ENCODE assay signal across 17 cellular contexts in the genomic region with DNA sequence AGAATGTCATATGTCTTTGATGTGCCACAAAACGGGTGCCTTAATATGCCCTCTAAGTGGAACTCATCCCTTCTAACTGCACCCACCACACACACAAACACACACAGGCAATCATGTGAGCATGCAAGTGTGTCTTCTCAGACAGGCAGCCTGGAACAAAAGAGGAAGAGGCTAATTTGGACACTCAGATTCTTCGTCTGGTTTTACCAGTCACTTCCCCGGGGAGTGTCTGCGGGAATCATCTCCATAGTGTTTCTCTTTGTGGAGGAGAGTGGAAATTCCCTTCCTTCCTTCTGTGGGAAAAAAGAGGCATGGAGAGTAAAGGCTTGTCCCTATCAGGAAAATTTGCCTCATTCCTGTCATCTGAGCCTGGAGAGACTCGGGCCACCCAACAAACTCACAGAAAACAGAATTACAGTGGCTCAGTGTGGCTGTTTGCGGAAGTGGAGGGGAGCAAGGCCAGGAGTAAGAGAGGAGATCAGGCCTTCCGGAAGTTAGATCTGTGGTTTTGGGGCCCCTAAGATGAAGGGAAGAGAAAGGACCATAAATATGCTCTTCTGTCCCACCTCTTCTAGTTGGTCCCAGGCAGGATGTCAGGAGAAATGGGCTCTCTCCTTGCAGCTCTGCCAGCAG.
DNase-seq lines count a peak whose midpoint lies in the region; ATAC-seq and TF ChIP-seq lines count a peak whose summit lies in the region.
"Had no signal": no experiment of that assay in that cellular context is flagged by ENCODE, and none has a peak within 500 bp of the region (broad histone marks: within the 10 kb centered on the region; RNA-seq: fewer than 3 reads in every experiment).

No MANE protein-coding gene starts in this region.

- dilution Hi-C loops in mammary epithelial cell (cut with HindIII; ENCODE audit: low sequenced_read_pairs), result no loop called here

- H3K36me3 ChIP-seq in neural progenitor cell, result no peaks in the 10 kb centered on the region
- no peaks in the 10 kb centered on the region for H3K36me3 ChIP-seq in mammary epithelial cell (ENCODE audit: insufficient read depth, low read length)
- H3K36me3 ChIP-seq: MG63, ovary had no signal

- H2AFZ ChIP-seq in neural progenitor cell (replicated peaks) (no peak overlapping the region), mammary epithelial cell (ENCODE audit: low read depth, low read length) (no peak overlapping the region)

- in situ Hi-C loops in mammary epithelial cell (cut with MboI; ENCODE audit: low sequenced_read_pairs in 2 of 2), result loop anchor here in 1 of 2 donors (25.0 kb wide), 1 partner anchor 458 kb away; no protein-coding TSS in a partner anchor

- peaks cover 0 to 3% (median 0%) of the 10 kb centered on the region in 7 donors for H3K9me3 Mint-ChIP-seq in CD14-positive monocyte
- no peaks in the 10 kb centered on the region for H3K9me3 Mint-ChIP-seq in dendritic cell treated with granulocyte-macrophage colony-stimulating factor and Interleukin-4, amounts not matched to agents 40 ng/mL and 50 ng/mL, for 4 days
- peaks cover under 1% of the 10 kb centered on the region for H3K9me3 Mint-ChIP-seq in neural progenitor cell
- H3K9me3 Mint-ChIP-seq: activated naive CD4-positive, alpha-beta T cell treated with anti-CD3 and anti-CD28 coated beads for 36 hours; T-helper 2 cell treated with Interferon-gamma antibody and Interleukin-4, amounts not matched to agents 5 μg/mL and 100 μg/mL, for 36 hours had no signal

- H3K4me3 ChIP-seq in neural progenitor cell (no peak overlapping the region), mammary epithelial cell (replicated peaks in 1 of 3; ENCODE audit: insufficient read depth in 1 of 3, low read depth in 2 of 3, low read length in 3 of 3) (no peak overlapping the region)
- H3K4me3 ChIP-seq: body of pancreas, MG63, ovary had no signal

- H4K20me1 ChIP-seq in neural progenitor cell (ENCODE audit: low read depth) (no peaks in the 10 kb centered on the region), mammary epithelial cell (ENCODE audit: insufficient read depth, low read length) (no peaks in the 10 kb centered on the region)

- WGBS in mammary epithelial cell (ENCODE audit: low coverage, missing lambda C conversion rate), result 96% methylated on average over 5 of the region's 7 CpGs

- BruUV-seq in mammary epithelial cell (replicated peaks; lab: Mats Ljungman, UMichigan), result no TSS peak

- DNase-seq in CD14-positive monocyte (ENCODE audit: low spot score) (peak; percentile 45), Kasumi-1 (lab: John Stamatoyannopoulos, UW) (peak; percentile 91 to 92), neural progenitor cell (ENCODE audit: low spot score) (no peak), ureter (ENCODE audit: low spot score) (no peak), mammary epithelial cell (no peak), NCI-H748 (lab: John Stamatoyannopoulos, UW; ENCODE audit: unreplicated experiment) (no peak)
- DNase-seq: activated CD4-positive, alpha-beta T cell treated with anti-CD3 and anti-CD28 coated beads for 4 hours; activated naive CD4-positive, alpha-beta T cell treated with anti-CD3 and anti-CD28 coated beads for 36 hours; MG63; NCI-H2029 treated with DMSO at 0.1 percent for 48 hours; ovary; stimulated activated naive CD4-positive, alpha-beta T cell had no signal

- H3K4me3 Mint-ChIP-seq in CD14-positive monocyte (peak overlapping the region; percentile 69 to 88), neural progenitor cell (no peak overlapping the region)
- H3K4me3 Mint-ChIP-seq in dendritic cell treated with granulocyte-macrophage colony-stimulating factor and Interleukin-4, amounts not matched to agents 40 ng/mL and 50 ng/mL, for 4 days, result peak overlapping the region; percentile 27
- H3K4me3 Mint-ChIP-seq: activated naive CD4-positive, alpha-beta T cell treated with anti-CD3 and anti-CD28 coated beads for 36 hours; T-helper 2 cell treated with Interferon-gamma antibody and Interleukin-4, amounts not matched to agents 5 μg/mL and 100 μg/mL, for 36 hours had no signal

- H3K27ac Mint-ChIP-seq in CD14-positive monocyte (peak overlapping the region; percentile 67 to 86 (median 80)), neural progenitor cell (peak overlapping the region; percentile 42)
- H3K27ac Mint-ChIP-seq in dendritic cell treated with granulocyte-macrophage colony-stimulating factor and Interleukin-4, amounts not matched to agents 40 ng/mL and 50 ng/mL, for 4 days, result peak overlapping the region; percentile 87
- H3K27ac Mint-ChIP-seq: activated naive CD4-positive, alpha-beta T cell treated with anti-CD3 and anti-CD28 coated beads for 36 hours; T-helper 2 cell treated with Interferon-gamma antibody and Interleukin-4, amounts not matched to agents 5 μg/mL and 100 μg/mL, for 36 hours had no signal

- H3K4me2 ChIP-seq in neural progenitor cell (no peak overlapping the region), mammary epithelial cell (ENCODE audit: insufficient read depth, low read depth, low read length) (no peak overlapping the region)

- H3K27me3 Mint-ChIP-seq in CD14-positive monocyte (ENCODE audit: low read depth in 3 of 3), result peaks cover 45 to 70% (median 51%) of the 10 kb centered on the region in 3 donors
- H3K27me3 Mint-ChIP-seq in dendritic cell treated with granulocyte-macrophage colony-stimulating factor and Interleukin-4, amounts not matched to agents 40 ng/mL and 50 ng/mL, for 4 days, result peaks cover 37% of the 10 kb centered on the region
- H3K27me3 Mint-ChIP-seq in neural progenitor cell (ENCODE audit: insufficient read depth, low read depth), result no peaks in the 10 kb centered on the region

- H3K9me3 ChIP-seq in neural progenitor cell (ENCODE audit: low read depth) (no peaks in the 10 kb centered on the region), mammary epithelial cell (replicated peaks; ENCODE audit: insufficient read depth, low read length) (no peaks in the 10 kb centered on the region)
- H3K9me3 ChIP-seq: body of pancreas, MG63, ovary had no signal

- intact Hi-C loops in CD14-positive monocyte (cut with micrococcal nuclease) (no loop called here), mammary epithelial cell (cut with micrococcal nuclease) (loop anchor here (5.0 kb wide), 1 partner anchor 307 kb away; no protein-coding TSS in a partner anchor)
- intact Hi-C loops in dendritic cell treated with granulocyte-macrophage colony-stimulating factor and Interleukin-4, amounts not matched to agents 40 ng/mL and 50 ng/mL, for 4 days (cut with micrococcal nuclease), result no loop called here

- no peak for ATAC-seq in GM18867 (IDR thresholded peaks at IDR 0.05; ENCODE audit: unreplicated experiment)
- ATAC-seq: body of pancreas, Right ventricle myocardium inferior had no signal

- H3K27me3 ChIP-seq in neural progenitor cell (no peaks in the 10 kb centered on the region), mammary epithelial cell (ENCODE audit: insufficient read depth, low read length) (no peaks in the 10 kb centered on the region)
- H3K27me3 ChIP-seq: body of pancreas, MG63, ovary had no signal

- H3K4me1 ChIP-seq in neural progenitor cell, result no peaks in the 10 kb centered on the region
- H3K4me1 ChIP-seq in mammary epithelial cell (ENCODE audit: insufficient read depth, low read length), result no peaks in the 10 kb centered on the region
- H3K4me1 ChIP-seq: body of pancreas had no signal

- H3F3A ChIP-seq in neural progenitor cell (ENCODE audit: low read depth), result no peaks in the 10 kb centered on the region

- H3K79me2 ChIP-seq in neural progenitor cell (ENCODE audit: low read depth) (no peaks in the 10 kb centered on the region), mammary epithelial cell (ENCODE audit: insufficient read depth, low read length) (no peaks in the 10 kb centered on the region)

- peaks cover 4 to 5% of the 10 kb centered on the region in 2 donors for H3K36me3 Mint-ChIP-seq in CD14-positive monocyte
- no peaks in the 10 kb centered on the region for H3K36me3 Mint-ChIP-seq in dendritic cell treated with granulocyte-macrophage colony-stimulating factor and Interleukin-4, amounts not matched to agents 40 ng/mL and 50 ng/mL, for 4 days (ENCODE audit: low read depth)
- H3K36me3 Mint-ChIP-seq in neural progenitor cell, result no peaks in the 10 kb centered on the region

- peaks cover 33% of the 10 kb centered on the region for H3K4me1 Mint-ChIP-seq in CD14-positive monocyte
- H3K4me1 Mint-ChIP-seq in dendritic cell treated with granulocyte-macrophage colony-stimulating factor and Interleukin-4, amounts not matched to agents 40 ng/mL and 50 ng/mL, for 4 days (ENCODE audit: low read depth), result peaks cover 26% of the 10 kb centered on the region
- H3K4me1 Mint-ChIP-seq in neural progenitor cell, result peaks cover 16% of the 10 kb centered on the region

- no peak for TF ChIP-seq CTCF in CD14-positive monocyte (IDR thresholded peaks at IDR 0.05)
- no peak for TF ChIP-seq CTCF in neural progenitor cell (IDR thresholded peaks at IDR 0.05)
- TF ChIP-seq CTCF in mammary epithelial cell (conservative IDR thresholded peaks at IDR 0.05 in 1 of 2, IDR thresholded peaks at IDR 0.05 in 1 of 2; ENCODE audit: extremely low read depth in 1 of 2, insufficient read depth in 1 of 2, low read depth in 1 of 2, low read length in 2 of 2), result no peak

- H3K27ac ChIP-seq in neural progenitor cell (no peak overlapping the region), mammary epithelial cell (ENCODE audit: insufficient read depth, low read depth, low read length) (no peak overlapping the region)
- H3K27ac ChIP-seq: body of pancreas, ovary had no signal

- H3K9ac ChIP-seq in neural progenitor cell (no peak overlapping the region), mammary epithelial cell (ENCODE audit: insufficient read depth, low read length) (no peak overlapping the region)

- CTCF ChIA-PET in mammary epithelial cell (lab: Charles Lee; ENCODE audit: low non-redundant PET), result no interaction called here

Comparison
In these comparisons a context has a peak if more than half of its experiments do, and no peak if none do; other contexts are left out.
1. DNase-seq: peak in CD14-positive monocyte (single experiment) and Kasumi-1 (2 of 2); none in neural progenitor cell (single experiment), ureter (single experiment), mammary epithelial cell (single experiment) and NCI-H748 (single experiment).
2. Peak in every context shown above with its lines, with median percentiles within 50 percentile points of each other: H3K27ac Mint-ChIP-seq.